16 cellular contexts compared by ENCODE assay signal in the genomic region with DNA sequence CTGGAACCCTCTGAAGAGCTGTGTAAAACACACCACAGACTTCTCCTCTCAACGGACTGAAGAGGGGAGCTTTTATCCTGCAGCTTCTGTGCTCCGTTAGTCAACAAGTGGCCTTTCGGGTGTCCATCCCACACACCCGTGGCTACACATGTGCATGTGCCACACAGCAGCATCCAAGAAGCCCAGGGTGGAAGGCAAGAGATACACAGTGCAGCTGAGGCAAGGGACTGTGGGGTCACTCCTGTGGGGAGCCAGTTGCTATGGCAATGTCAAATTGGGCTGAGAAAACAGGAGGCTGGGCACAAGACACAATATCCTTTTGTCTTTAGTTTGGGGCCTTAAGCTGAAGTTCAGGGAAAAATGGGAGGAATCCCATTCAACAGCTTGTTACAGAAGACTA. TPM values are rescaled to one million over a fixed set of nuclear protein-coding genes. Genes with fewer than 3 reads are reported as not detected.
A peak's percentile ranks its signal among the peaks of the same experiment; 100 is the strongest.
DNase-seq lines count a peak whose midpoint lies in the region; ATAC-seq and TF ChIP-seq lines count a peak whose summit lies in the region.
"Had no signal": no experiment of that assay in that cellular context is flagged by ENCODE, and none has a peak within 500 bp of the region (broad histone marks: within the 10 kb centered on the region; RNA-seq: fewer than 3 reads in every experiment).

No MANE protein-coding gene starts in this region.

- H3K9me2 ChIP-seq in GM23338 (ENCODE audit: insufficient read depth) (no peaks in the 10 kb centered on the region), PC-9 (ENCODE audit: insufficient read depth) (no peaks in the 10 kb centered on the region)

- POLR2A ChIA-PET in PC-9 (lab: Charles Lee; ENCODE audit: unreplicated experiment) = no interaction called here

- H3K27me3 ChIP-seq in GM23338 (ENCODE audit: insufficient read depth) (no peaks in the 10 kb centered on the region), PC-9 (ENCODE audit: insufficient read depth, low read depth) (no peaks in the 10 kb centered on the region), gastrocnemius medialis (no peaks in the 10 kb centered on the region), tibial nerve (no peaks in the 10 kb centered on the region)
- H3K27me3 ChIP-seq: BLaER1 treated with 17β-estradiol and CSF1 and Interleukin-3, amounts not matched to agents 10 nM and 100 nM had no signal

- H3K4me1 Mint-ChIP-seq in GM23338 (peaks cover 4% of the 10 kb centered on the region; the same call in 2 of the 3 replicates), progenitor cell of endocrine pancreas (ENCODE audit: low read depth) (peaks cover 25% of the 10 kb centered on the region)
- H3K4me1 Mint-ChIP-seq in activated naive CD8-positive, alpha-beta T cell treated with anti-CD3 and anti-CD28 coated beads for 36 hours = peaks cover 13% of the 10 kb centered on the region

- H3K9me3 ChIP-seq in PC-9 (ENCODE audit: insufficient read depth, low read depth) (no peaks in the 10 kb centered on the region), gastrocnemius medialis (no peaks in the 10 kb centered on the region), tibial nerve (no peaks in the 10 kb centered on the region)
- H3K9me3 ChIP-seq: BLaER1 treated with 17β-estradiol and CSF1 and Interleukin-3, amounts not matched to agents 10 nM and 100 nM had no signal

- ATAC-seq in GM23338 (no peak; the same call in 2 of the 3 replicates), gastrocnemius medialis (no peak)

- H3K4me2 ChIP-seq in GM23338 (no peak overlapping the region), PC-9 (no peak overlapping the region)
- H3K4me2 ChIP-seq: BLaER1 treated with 17β-estradiol and CSF1 and Interleukin-3, amounts not matched to agents 10 nM and 100 nM had no signal

- H3K4me3 Mint-ChIP-seq in GM23338 (no peak overlapping the region), progenitor cell of endocrine pancreas (ENCODE audit: low read depth) (no peak overlapping the region)
- no peak overlapping the region for H3K4me3 Mint-ChIP-seq in activated naive CD8-positive, alpha-beta T cell treated with anti-CD3 and anti-CD28 coated beads for 36 hours
- H3K4me3 Mint-ChIP-seq: CD4-positive, CD25-positive, alpha-beta regulatory T cell; H9 had no signal

- H4K20me1 ChIP-seq in GM23338 (replicated peaks; ENCODE audit: insufficient read depth) = no peaks in the 10 kb centered on the region
- H4K20me1 ChIP-seq in PC-9 (ENCODE audit: insufficient read depth) = no peaks in the 10 kb centered on the region

- CTCF ChIA-PET in PC-9 (lab: Charles Lee) = no interaction called here

- in situ Hi-C loops in gastrocnemius medialis (cut with MboI; ENCODE audit: low sequenced_read_pairs in 4 of 4) = loop anchor here (5.0 to 25.0 kb wide), 3 partner anchors 181 to 434 kb away; no protein-coding TSS in a partner anchor

- TF ChIP-seq CTCF in GM23338 (conservative IDR thresholded peaks at IDR 0.05; ENCODE audit: low read depth in 2 of 2) = no peak
- no peak for TF ChIP-seq CTCF in PC-9 (conservative IDR thresholded peaks at IDR 0.05)
- no peak for TF ChIP-seq CTCF in progenitor cell of endocrine pancreas (IDR thresholded peaks at IDR 0.05; ENCODE audit: unreplicated experiment)
- no peak for TF ChIP-seq CTCF in gastrocnemius medialis (IDR thresholded peaks at IDR 0.05 in 4 of 5, conservative IDR thresholded peaks at IDR 0.05 in 1 of 5)
- no peak for TF ChIP-seq CTCF in tibial nerve (IDR thresholded peaks at IDR 0.05)

- WGBS in tibial nerve, 2 donors = 36 to 63% methylated on average over 4 of the region's 4 CpGs

- H3K79me2 ChIP-seq in GM23338 (replicated peaks; ENCODE audit: insufficient read depth) (peaks cover 24% of the 10 kb centered on the region), PC-9 (ENCODE audit: low read depth) (peaks cover 41% of the 10 kb centered on the region)

- TF ChIP-seq POLR2A in gastrocnemius medialis (IDR thresholded peaks at IDR 0.05) (no peak), tibial nerve (IDR thresholded peaks at IDR 0.05) (no peak)

- intact Hi-C loops in PC-9 (cut with micrococcal nuclease; ENCODE audit: unreplicated experiment) = no loop called here
- intact Hi-C loops in gastrocnemius medialis (cut with DNase I; ENCODE audit: low total_unique reads) = loop anchor here (5.0 to 10.0 kb wide), 2 partner anchors 94 to 431 kb away; no protein-coding TSS in a partner anchor

- no peak for TF ChIP-seq EP300 in tibial nerve (IDR thresholded peaks at IDR 0.05)

- H3K27me3 Mint-ChIP-seq in GM23338 (ENCODE audit: insufficient read depth, low read depth, poor library complexity) = no peaks in the 10 kb centered on the region
- no peaks in the 10 kb centered on the region for H3K27me3 Mint-ChIP-seq in progenitor cell of endocrine pancreas
- peaks cover 4% of the 10 kb centered on the region for H3K27me3 Mint-ChIP-seq in activated naive CD8-positive, alpha-beta T cell treated with anti-CD3 and anti-CD28 coated beads for 36 hours
- H3K27me3 Mint-ChIP-seq: CD4-positive, CD25-positive, alpha-beta regulatory T cell had no signal

- H3K27ac Mint-ChIP-seq in GM23338 (no peak overlapping the region), progenitor cell of endocrine pancreas (peak overlapping the region; percentile 86)
- no peak overlapping the region for H3K27ac Mint-ChIP-seq in activated naive CD8-positive, alpha-beta T cell treated with anti-CD3 and anti-CD28 coated beads for 36 hours
- H3K27ac Mint-ChIP-seq: CD4-positive, CD25-positive, alpha-beta regulatory T cell had no signal

- peak; percentile 49 for DNase-seq in GM23338 (ENCODE audit: low spot score)
- no peak for DNase-seq in PC-9
- peak; percentile 72 for DNase-seq in islet precursor cell
- no peak for DNase-seq in progenitor cell of endocrine pancreas (ENCODE audit: low spot score, unreplicated experiment)
- no peak for DNase-seq in gastrocnemius medialis
- no peak for DNase-seq in activated naive CD8-positive, alpha-beta T cell treated with anti-CD3 and anti-CD28 coated beads for 36 hours
- no peak for DNase-seq in tibial nerve (ENCODE audit: low spot score in 2 of 2)
- no peak for DNase-seq in DMS79 (lab: John Stamatoyannopoulos, UW)
- DNase-seq: ACHN; CD4-positive, CD25-positive, alpha-beta regulatory T cell; DMS53; GOT3; H9 had no signal

- H3K36me3 Mint-ChIP-seq in GM23338 (ENCODE audit: low read depth) = no peaks in the 10 kb centered on the region; the same call in 2 of the 3 replicates
- no peaks in the 10 kb centered on the region for H3K36me3 Mint-ChIP-seq in progenitor cell of endocrine pancreas (ENCODE audit: insufficient read depth)
- peaks cover 10% of the 10 kb centered on the region for H3K36me3 Mint-ChIP-seq in activated naive CD8-positive, alpha-beta T cell treated with anti-CD3 and anti-CD28 coated beads for 36 hours
- H3K36me3 Mint-ChIP-seq: CD4-positive, CD25-positive, alpha-beta regulatory T cell had no signal

- no TSS peak for BruUV-seq in PC-9 (replicated peaks; lab: Mats Ljungman, UMichigan)

- H3K4me3 ChIP-seq in GM23338 (no peak overlapping the region), PC-9 (no peak overlapping the region), gastrocnemius medialis (no peak overlapping the region), tibial nerve (no peak overlapping the region)
- H3K4me3 ChIP-seq: BLaER1 treated with 17β-estradiol and CSF1 and Interleukin-3, amounts not matched to agents 10 nM and 100 nM had no signal

- H3K36me3 ChIP-seq in GM23338 (ENCODE audit: insufficient read depth) (no peaks in the 10 kb centered on the region), PC-9 (ENCODE audit: low read depth) (no peaks in the 10 kb centered on the region; the same call in 1 of the 2 replicates), gastrocnemius medialis (no peaks in the 10 kb centered on the region), tibial nerve (no peaks in the 10 kb centered on the region)

- H2AFZ ChIP-seq in GM23338 = no peak overlapping the region
- H2AFZ ChIP-seq in PC-9 = no peak overlapping the region

- H3K27ac ChIP-seq in GM23338 (ENCODE audit: low read depth) = peak overlapping the region; percentile 47; the same call in 1 of the 2 replicates
- H3K27ac ChIP-seq in PC-9 = 0 out of 2 replicates have a peak overlapping the region, but pooled peaks have one; percentile 26
- no peak overlapping the region for H3K27ac ChIP-seq in gastrocnemius medialis
- peak overlapping the region in 2 of 4 donors; percentile 3 to 39 for H3K27ac ChIP-seq in tibial nerve
- H3K27ac ChIP-seq: BLaER1 treated with 17β-estradiol and CSF1 and Interleukin-3, amounts not matched to agents 10 nM and 100 nM had no signal

- H3K4me1 ChIP-seq in GM23338 (ENCODE audit: insufficient read depth) (peaks cover 5% of the 10 kb centered on the region), PC-9 (replicated peaks; ENCODE audit: insufficient read depth) (peaks cover 23% of the 10 kb centered on the region), gastrocnemius medialis (peaks cover 13 to 19% of the 10 kb centered on the region in 2 donors), tibial nerve (peaks cover 0 to 21% (median 6%) of the 10 kb centered on the region in 4 donors)

- no peaks in the 10 kb centered on the region for H3K9me3 Mint-ChIP-seq in GM23338
- H3K9me3 Mint-ChIP-seq in progenitor cell of endocrine pancreas (ENCODE audit: low read depth) = no peaks in the 10 kb centered on the region
- H3K9me3 Mint-ChIP-seq in activated naive CD8-positive, alpha-beta T cell treated with anti-CD3 and anti-CD28 coated beads for 36 hours = no peaks in the 10 kb centered on the region
- H3K9me3 Mint-ChIP-seq: CD4-positive, CD25-positive, alpha-beta regulatory T cell; H9 had no signal

- H3F3A ChIP-seq in GM23338 (replicated peaks; ENCODE audit: low read depth) = no peaks in the 10 kb centered on the region
- H3F3A ChIP-seq in PC-9 (ENCODE audit: insufficient read depth, low read depth) = peaks cover 30% of the 10 kb centered on the region

RNA-seq across cellular contexts. Expression of a gene that starts 28.7 kb away (rescaled TPM):
- total RNA-seq in GM23338 (2014; rRNA removed; shearing (Covaris generic)) = 93.9 and 98.3 TPM in 2 replicates
- 39.8 and 47.9 TPM in 2 replicates for polyA plus RNA-seq in GM23338 (2016; fragmentation: Nextera tagmentation; extraction: Ambion mirVana)
- 150 and 161 TPM in 2 replicates for total RNA-seq in PC-9 (2021)
- total RNA-seq in progenitor cell of endocrine pancreas = 97.5 and 103 TPM in 2 replicates
- 10 to 100 TPM; 19.8 to 76.4 (median 36.3) TPM for total RNA-seq in gastrocnemius medialis
- total RNA-seq in activated naive CD8-positive, alpha-beta T cell treated with anti-CD3 and anti-CD28 coated beads for 36 hours = 10 to 100 TPM; 30.6 to 30.7 TPM
- total RNA-seq in tibial nerve = 100 to 1,000 TPM in 2 of 4 donors, 10 to 100 TPM in 2; 66.0 to 133 (median 91.3) TPM

RNA-seq across cellular contexts. Expression of a gene that starts 36.5 kb away (rescaled TPM):
- total RNA-seq in GM23338 (2014; rRNA removed; shearing (Covaris generic)) = not detected in 2 replicates
- polyA plus RNA-seq in GM23338 (2016; fragmentation: Nextera tagmentation; extraction: Ambion mirVana) = not detected in 2 replicates
- total RNA-seq in PC-9 (2021) (0.35 and 0.52 TPM in 2 replicates), progenitor cell of endocrine pancreas (not detected in 2 replicates), gastrocnemius medialis (under 1 TPM in 1 of 4 donors, not detected in 3; 0.18 TPM), tibial nerve (under 1 TPM in 2 of 4 donors, not detected in 2; 0.21 to 0.22 TPM)
- total RNA-seq in activated naive CD8-positive, alpha-beta T cell treated with anti-CD3 and anti-CD28 coated beads for 36 hours = not detected
- total RNA-seq: A172; CD4-positive, CD25-positive, alpha-beta regulatory T cell; H9 had no signal

RNA-seq across cellular contexts. Expression of a gene that starts 58.3 kb away (rescaled TPM):
- total RNA-seq in GM23338 (2014; rRNA removed; shearing (Covaris generic)) = 0.27 TPM in 1 of 2 replicates, not detected in the other
- 0.26 and 0.40 TPM in 2 replicates for polyA plus RNA-seq in GM23338 (2016; fragmentation: Nextera tagmentation; extraction: Ambion mirVana)
- total RNA-seq in PC-9 (2021) = 3.0 and 6.3 TPM in 2 replicates
- not detected in 2 replicates for total RNA-seq in progenitor cell of endocrine pancreas
- not detected for total RNA-seq in gastrocnemius medialis
- not detected for total RNA-seq in activated naive CD8-positive, alpha-beta T cell treated with anti-CD3 and anti-CD28 coated beads for 36 hours
- total RNA-seq in tibial nerve = not detected
- total RNA-seq: A172; CD4-positive, CD25-positive, alpha-beta regulatory T cell; Daoy; H9 had no signal
- polyA plus RNA-seq: CD4-positive, CD25-positive, alpha-beta regulatory T cell had no signal

Comparison
In these comparisons a context has a peak if more than half of its experiments do, and no peak if none do; other contexts are left out.
1. DNase-seq: peak in GM23338 (single experiment) and islet precursor cell (single experiment); none in PC-9 (0 of 2), progenitor cell of endocrine pancreas (single experiment), gastrocnemius medialis (0 of 2), activated naive CD8-positive, alpha-beta T cell treated with anti-CD3 and anti-CD28 coated beads for 36 hours (single experiment), tibial nerve (0 of 2) and DMS79 (single experiment).
2. H3K27ac ChIP-seq: peak in GM23338 (single experiment) and PC-9 (single experiment); none in gastrocnemius medialis (0 of 4).